Comparison of ENCODE assay signal across 8 cellular contexts in genomic region chr17:39573447-39574298, GRCh38. TPM values are rescaled to one million over a fixed set of nuclear protein-coding genes. Genes with fewer than 3 reads are reported as not detected.
DNase-seq lines count a peak whose midpoint lies in the region; ATAC-seq and TF ChIP-seq lines count a peak whose summit lies in the region.

No MANE protein-coding gene starts in this region.

- peaks cover 20% of the 10 kb centered on the region for H3K27me3 Mint-ChIP-seq in nephron (ENCODE audit: low read depth)

- 1% methylated on average over 66 of the region's 66 CpGs for WGBS in urinary bladder

- peak overlapping the region; percentile 87 to 94 (median 88) for H3K4me3 Mint-ChIP-seq in nephron

- no peaks in the 10 kb centered on the region for H3K9me3 Mint-ChIP-seq in nephron

- TF ChIP-seq CTCF in GM12875 (IDR thresholded peaks at IDR 0.05; ENCODE audit: borderline replicate concordance, insufficient read depth, low read depth, low read length) (no peak), foreskin fibroblast (IDR thresholded peaks at IDR 0.05; ENCODE audit: low read depth, low read length) (no peak), nephron (IDR thresholded peaks at IDR 0.05; ENCODE audit: unreplicated experiment in 3 of 3) (no peak)

- peak overlapping the region; percentile 74 to 91 (median 80) for H3K27ac Mint-ChIP-seq in nephron

- H3K36me3 Mint-ChIP-seq in nephron (ENCODE audit: low read depth), result peaks cover 26% of the 10 kb centered on the region

- no peaks in the 10 kb centered on the region for H3K27me3 ChIP-seq in ACC112 (ENCODE audit: insufficient read depth, low read length)

- peak overlapping the region; percentile 89 for H3K4me3 ChIP-seq in ACC112 (ENCODE audit: low read depth, low read length)
- peak overlapping the region; percentile 36 for H3K4me3 ChIP-seq in GM12875 (ENCODE audit: low read depth, low read length)
- H3K4me3 ChIP-seq in foreskin fibroblast (ENCODE audit: low read depth in 1 of 2, low read length in 2 of 2), result peak overlapping the region; percentile 54 to 58
- peak overlapping the region; percentile 48 for H3K4me3 ChIP-seq in urinary bladder (ENCODE audit: low read depth, low read length)

- H2AFZ ChIP-seq in ACC112 (ENCODE audit: low read length, unreplicated experiment), result peak overlapping the region; percentile 78

- H3K4me1 ChIP-seq in ACC112 (ENCODE audit: control insufficient read depth, insufficient read depth, low read length, unreplicated experiment), result peaks cover 4% of the 10 kb centered on the region
- no peaks in the 10 kb centered on the region for H3K4me1 ChIP-seq in urinary bladder (ENCODE audit: insufficient read depth)

- peaks cover 5% of the 10 kb centered on the region for H3K4me1 Mint-ChIP-seq in nephron

- ATAC-seq in HG02981 (IDR thresholded peaks at IDR 0.05; ENCODE audit: unreplicated experiment), result no peak

- H3K27ac ChIP-seq in ACC112 (ENCODE audit: low read depth, low read length) (peak overlapping the region; percentile 17; the same call in 1 of the 2 replicates), urinary bladder (ENCODE audit: low read depth) (peak overlapping the region; percentile 61)

- DNase-seq in NCI-H510A treated with DMSO at 0.1 percent for 48 hours (lab: John Stamatoyannopoulos, UW) (peak; percentile 71), foreskin fibroblast (peak; percentile 69 to 88)
- DNase-seq in activated effector memory CD4-positive, alpha-beta T cell treated with anti-CD3 and anti-CD28 coated beads, Interleukin-2, amount 50 U/mL, for 16 hours, result peak; percentile 67

- H3K36me3 ChIP-seq in ACC112 (ENCODE audit: insufficient read depth, low read length) (peaks cover 9% of the 10 kb centered on the region; the same call in 1 of the 2 replicates), urinary bladder (ENCODE audit: insufficient read depth) (no peaks in the 10 kb centered on the region)

- H3K79me2 ChIP-seq in ACC112 (ENCODE audit: control insufficient read depth, insufficient read depth, low read length, unreplicated experiment), result no peaks in the 10 kb centered on the region

RNA-seq across cellular contexts. Expression of gene NEUROD2, which starts 34.0 kb away (rescaled TPM):
- not detected for total RNA-seq in urinary bladder
- not detected for polyA plus RNA-seq in urinary bladder

RNA-seq across cellular contexts. Expression of gene PPP1R1B, which starts 53.1 kb away (rescaled TPM):
- 5.1 TPM for total RNA-seq in urinary bladder
- 17.1 TPM for polyA plus RNA-seq in urinary bladder

Comparison
In these comparisons a context has a peak if more than half of its experiments do, and no peak if none do; other contexts are left out.
1. H3K4me3 ChIP-seq: peak in every context shown above with its lines; median percentile 89 in ACC112; 56 in foreskin fibroblast; 48 in urinary bladder; 36 in GM12875.